ENCODE assay signal across 1 cellular context in genomic region chr11:10742460-10743208, GRCh38.
TF ChIP-seq lines count a peak whose summit lies in the region.

No MANE protein-coding gene starts in this region.

TF ChIP-seq in K562, 482 proteins besides CTCF, POLR2A, EP300 and RAD21 (continued from another document and continues in another):
- no peak for TF ChIP-seq ZBTB43 (CRISPR knock-in tag; IDR thresholded peaks at IDR 0.05)
- TF ChIP-seq NUFIP1 (IDR thresholded peaks at IDR 0.05; ENCODE audit: partially characterized antibody), result no peak
- no peak for TF ChIP-seq HOXB6 (CRISPR knock-in tag; IDR thresholded peaks at IDR 0.05; ENCODE audit: borderline replicate concordance)
- no peak for TF ChIP-seq EWSR1 (IDR thresholded peaks at IDR 0.05; ENCODE audit: borderline replicate concordance, low read depth, partially characterized antibody)
- no peak for TF ChIP-seq SREBF2 (CRISPR knock-in tag; IDR thresholded peaks at IDR 0.05)
- TF ChIP-seq CHD7 (IDR thresholded peaks at IDR 0.05; ENCODE audit: low read depth, low read length), result no peak
- TF ChIP-seq PURB (CRISPR knock-in tag; IDR thresholded peaks at IDR 0.05; ENCODE audit: low read depth), result no peak
- TF ChIP-seq ZNF830 (CRISPR knock-in tag; IDR thresholded peaks at IDR 0.05), result no peak
- TF ChIP-seq MCM5 (IDR thresholded peaks at IDR 0.05; ENCODE audit: low read depth), result no peak
- no peak for TF ChIP-seq THAP12 (CRISPR knock-in tag; IDR thresholded peaks at IDR 0.05)
- TF ChIP-seq BACH1 (tag; IDR thresholded peaks at IDR 0.05), result no peak; the same call in 1 of the 2 replicates
- no peak for TF ChIP-seq MBD1 (CRISPR knock-in tag; IDR thresholded peaks at IDR 0.05)
- TF ChIP-seq TFE3 (CRISPR knock-in tag; IDR thresholded peaks at IDR 0.05), result no peak
- TF ChIP-seq LARP7 (IDR thresholded peaks at IDR 0.05), result no peak
- no peak for TF ChIP-seq POU5F1 (IDR thresholded peaks at IDR 0.05; ENCODE audit: borderline replicate concordance, low read depth, low read length, partially characterized antibody)
- TF ChIP-seq EGR1 (conservative IDR thresholded peaks at IDR 0.05), result no peak
- no peak for TF ChIP-seq HSF4 (CRISPR knock-in tag; IDR thresholded peaks at IDR 0.05; ENCODE audit: borderline replicate concordance)
- TF ChIP-seq POLR3G (IDR thresholded peaks at IDR 0.05; ENCODE audit: extremely low read depth, insufficient read length, insufficient replicate concordance), result no peak
- TF ChIP-seq TGIF2 (CRISPR knock-in tag; IDR thresholded peaks at IDR 0.05), result no peak
- no peak for TF ChIP-seq CBX2 (IDR thresholded peaks at IDR 0.05; ENCODE audit: insufficient read depth, low read length, poor library complexity, severe bottlenecking)
- TF ChIP-seq HDAC6 (IDR thresholded peaks at IDR 0.05; ENCODE audit: low read depth, low read length), result no peak
- peak; percentile 84 for TF ChIP-seq L3MBTL2 (IDR thresholded peaks at IDR 0.05)
- peak; percentile 91 for TF ChIP-seq JUND (IDR thresholded peaks at IDR 0.05; ENCODE audit: borderline replicate concordance, low read depth, low read length)
- TF ChIP-seq JUND (tag; IDR thresholded peaks at IDR 0.05; ENCODE audit: borderline replicate concordance, low read depth, low read length), result peak; percentile 87; the same call in 2 of the 3 replicates
- TF ChIP-seq ARID2 (IDR thresholded peaks at IDR 0.05), result no peak
- no peak for TF ChIP-seq ZNF586 (CRISPR knock-in tag; conservative IDR thresholded peaks at IDR 0.05)
- TF ChIP-seq FOXJ2 (tag; IDR thresholded peaks at IDR 0.05), result peak; percentile 52; the same call in 1 of the 2 replicates
- no peak for TF ChIP-seq DEAF1 (CRISPR knock-in tag; IDR thresholded peaks at IDR 0.05)
- no peak for TF ChIP-seq BCL6 (CRISPR knock-in tag; IDR thresholded peaks at IDR 0.05)
- TF ChIP-seq ZNF436 (CRISPR knock-in tag; IDR thresholded peaks at IDR 0.05), result no peak
- TF ChIP-seq HINFP (tag; conservative IDR thresholded peaks at IDR 0.05; ENCODE audit: low read depth), result no peak
- TF ChIP-seq GTF3C2 (IDR thresholded peaks at IDR 0.05; ENCODE audit: borderline replicate concordance, extremely low read depth, insufficient read length), result no peak
- no peak for TF ChIP-seq WHSC1 (IDR thresholded peaks at IDR 0.05; ENCODE audit: low read length)
- TF ChIP-seq ZNF41 (CRISPR knock-in tag; conservative IDR thresholded peaks at IDR 0.05), result no peak
